Comparison of ENCODE assay signal across 1 cellular context in the genomic region with DNA sequence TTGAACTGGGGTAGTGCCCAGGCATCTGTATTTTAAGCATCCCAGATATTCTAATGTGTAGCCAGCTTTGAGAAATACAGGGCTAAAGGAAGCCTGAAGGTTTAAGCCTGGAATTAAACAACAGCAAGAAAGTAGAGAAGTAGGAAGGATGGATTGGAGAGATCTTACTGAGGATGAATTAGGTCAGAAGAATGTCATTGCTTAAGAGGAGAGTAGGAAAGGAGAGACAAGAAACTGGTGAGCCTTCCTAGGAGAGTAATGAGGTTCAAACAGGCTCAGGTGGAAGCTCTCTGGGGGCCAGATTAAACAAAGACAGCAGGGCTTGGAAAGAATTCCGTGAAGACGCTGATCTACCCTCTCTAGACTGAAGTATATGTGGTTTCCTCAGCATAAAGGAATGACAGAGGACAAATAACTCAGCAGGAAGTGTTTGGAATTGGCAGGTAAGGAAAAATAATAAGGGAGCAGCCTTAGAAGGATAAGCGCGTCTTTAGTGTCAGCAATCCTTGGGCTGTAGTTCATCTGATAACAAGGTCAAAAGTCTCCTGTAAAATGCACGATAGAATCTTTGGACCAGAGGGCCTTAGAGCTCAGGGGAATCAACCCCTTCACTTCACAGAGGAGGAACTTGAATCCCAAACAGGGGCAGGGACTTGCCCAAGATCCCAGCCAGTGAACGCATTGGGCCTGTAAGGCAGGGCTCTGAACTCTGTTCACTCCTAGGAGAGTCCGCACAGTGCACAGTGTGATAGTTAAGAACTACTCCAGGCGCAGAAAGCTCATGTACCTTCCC.
TF ChIP-seq lines count a peak whose summit lies in the region.

No MANE protein-coding gene starts in this region.

TF ChIP-seq in WTC11, 78 proteins besides CTCF, POLR2A, EP300 and RAD21:
- TF ChIP-seq, protein P1, sequence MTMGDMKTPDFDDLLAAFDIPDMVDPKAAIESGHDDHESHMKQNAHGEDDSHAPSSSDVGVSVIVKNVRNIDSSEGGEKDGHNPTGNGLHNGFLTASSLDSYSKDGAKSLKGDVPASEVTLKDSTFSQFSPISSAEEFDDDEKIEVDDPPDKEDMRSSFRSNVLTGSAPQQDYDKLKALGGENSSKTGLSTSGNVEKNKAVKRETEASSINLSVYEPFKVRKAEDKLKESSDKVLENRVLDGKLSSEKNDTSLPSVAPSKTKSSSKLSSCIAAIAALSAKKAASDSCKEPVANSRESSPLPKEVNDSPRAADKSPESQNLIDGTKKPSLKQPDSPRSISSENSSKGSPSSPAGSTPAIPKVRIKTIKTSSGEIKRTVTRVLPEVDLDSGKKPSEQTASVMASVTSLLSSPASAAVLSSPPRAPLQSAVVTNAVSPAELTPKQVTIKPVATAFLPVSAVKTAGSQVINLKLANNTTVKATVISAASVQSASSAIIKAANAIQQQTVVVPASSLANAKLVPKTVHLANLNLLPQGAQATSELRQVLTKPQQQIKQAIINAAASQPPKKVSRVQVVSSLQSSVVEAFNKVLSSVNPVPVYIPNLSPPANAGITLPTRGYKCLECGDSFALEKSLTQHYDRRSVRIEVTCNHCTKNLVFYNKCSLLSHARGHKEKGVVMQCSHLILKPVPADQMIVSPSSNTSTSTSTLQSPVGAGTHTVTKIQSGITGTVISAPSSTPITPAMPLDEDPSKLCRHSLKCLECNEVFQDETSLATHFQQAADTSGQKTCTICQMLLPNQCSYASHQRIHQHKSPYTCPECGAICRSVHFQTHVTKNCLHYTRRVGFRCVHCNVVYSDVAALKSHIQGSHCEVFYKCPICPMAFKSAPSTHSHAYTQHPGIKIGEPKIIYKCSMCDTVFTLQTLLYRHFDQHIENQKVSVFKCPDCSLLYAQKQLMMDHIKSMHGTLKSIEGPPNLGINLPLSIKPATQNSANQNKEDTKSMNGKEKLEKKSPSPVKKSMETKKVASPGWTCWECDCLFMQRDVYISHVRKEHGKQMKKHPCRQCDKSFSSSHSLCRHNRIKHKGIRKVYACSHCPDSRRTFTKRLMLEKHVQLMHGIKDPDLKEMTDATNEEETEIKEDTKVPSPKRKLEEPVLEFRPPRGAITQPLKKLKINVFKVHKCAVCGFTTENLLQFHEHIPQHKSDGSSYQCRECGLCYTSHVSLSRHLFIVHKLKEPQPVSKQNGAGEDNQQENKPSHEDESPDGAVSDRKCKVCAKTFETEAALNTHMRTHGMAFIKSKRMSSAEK (CRISPR knock-in tag; IDR thresholded peaks at IDR 0.05; ENCODE audit: borderline replicate concordance) = no peak
- TF ChIP-seq ESRRA (CRISPR knock-in tag; IDR thresholded peaks at IDR 0.05; ENCODE audit: borderline replicate concordance) (no peak), TEAD1 (CRISPR knock-in tag; IDR thresholded peaks at IDR 0.05) (no peak), SMAD3 (CRISPR knock-in tag; IDR thresholded peaks at IDR 0.05; ENCODE audit: borderline replicate concordance) (no peak)
- TF ChIP-seq, protein P2, sequence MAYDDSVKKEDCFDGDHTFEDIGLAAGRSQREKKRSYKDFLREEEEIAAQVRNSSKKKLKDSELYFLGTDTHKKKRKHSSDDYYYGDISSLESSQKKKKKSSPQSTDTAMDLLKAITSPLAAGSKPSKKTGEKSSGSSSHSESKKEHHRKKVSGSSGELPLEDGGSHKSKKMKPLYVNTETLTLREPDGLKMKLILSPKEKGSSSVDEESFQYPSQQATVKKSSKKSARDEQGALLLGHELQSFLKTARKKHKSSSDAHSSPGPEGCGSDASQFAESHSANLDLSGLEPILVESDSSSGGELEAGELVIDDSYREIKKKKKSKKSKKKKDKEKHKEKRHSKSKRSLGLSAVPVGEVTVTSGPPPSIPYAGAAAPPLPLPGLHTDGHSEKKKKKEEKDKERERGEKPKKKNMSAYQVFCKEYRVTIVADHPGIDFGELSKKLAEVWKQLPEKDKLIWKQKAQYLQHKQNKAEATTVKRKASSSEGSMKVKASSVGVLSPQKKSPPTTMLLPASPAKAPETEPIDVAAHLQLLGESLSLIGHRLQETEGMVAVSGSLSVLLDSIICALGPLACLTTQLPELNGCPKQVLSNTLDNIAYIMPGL (CRISPR knock-in tag; IDR thresholded peaks at IDR 0.05) = no peak
- TF ChIP-seq, protein P3, sequence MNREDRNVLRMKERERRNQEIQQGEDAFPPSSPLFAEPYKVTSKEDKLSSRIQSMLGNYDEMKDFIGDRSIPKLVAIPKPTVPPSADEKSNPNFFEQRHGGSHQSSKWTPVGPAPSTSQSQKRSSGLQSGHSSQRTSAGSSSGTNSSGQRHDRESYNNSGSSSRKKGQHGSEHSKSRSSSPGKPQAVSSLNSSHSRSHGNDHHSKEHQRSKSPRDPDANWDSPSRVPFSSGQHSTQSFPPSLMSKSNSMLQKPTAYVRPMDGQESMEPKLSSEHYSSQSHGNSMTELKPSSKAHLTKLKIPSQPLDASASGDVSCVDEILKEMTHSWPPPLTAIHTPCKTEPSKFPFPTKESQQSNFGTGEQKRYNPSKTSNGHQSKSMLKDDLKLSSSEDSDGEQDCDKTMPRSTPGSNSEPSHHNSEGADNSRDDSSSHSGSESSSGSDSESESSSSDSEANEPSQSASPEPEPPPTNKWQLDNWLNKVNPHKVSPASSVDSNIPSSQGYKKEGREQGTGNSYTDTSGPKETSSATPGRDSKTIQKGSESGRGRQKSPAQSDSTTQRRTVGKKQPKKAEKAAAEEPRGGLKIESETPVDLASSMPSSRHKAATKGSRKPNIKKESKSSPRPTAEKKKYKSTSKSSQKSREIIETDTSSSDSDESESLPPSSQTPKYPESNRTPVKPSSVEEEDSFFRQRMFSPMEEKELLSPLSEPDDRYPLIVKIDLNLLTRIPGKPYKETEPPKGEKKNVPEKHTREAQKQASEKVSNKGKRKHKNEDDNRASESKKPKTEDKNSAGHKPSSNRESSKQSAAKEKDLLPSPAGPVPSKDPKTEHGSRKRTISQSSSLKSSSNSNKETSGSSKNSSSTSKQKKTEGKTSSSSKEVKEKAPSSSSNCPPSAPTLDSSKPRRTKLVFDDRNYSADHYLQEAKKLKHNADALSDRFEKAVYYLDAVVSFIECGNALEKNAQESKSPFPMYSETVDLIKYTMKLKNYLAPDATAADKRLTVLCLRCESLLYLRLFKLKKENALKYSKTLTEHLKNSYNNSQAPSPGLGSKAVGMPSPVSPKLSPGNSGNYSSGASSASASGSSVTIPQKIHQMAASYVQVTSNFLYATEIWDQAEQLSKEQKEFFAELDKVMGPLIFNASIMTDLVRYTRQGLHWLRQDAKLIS (CRISPR knock-in tag; IDR thresholded peaks at IDR 0.05; ENCODE audit: borderline replicate concordance) = no peak
- TF ChIP-seq, protein P4, sequence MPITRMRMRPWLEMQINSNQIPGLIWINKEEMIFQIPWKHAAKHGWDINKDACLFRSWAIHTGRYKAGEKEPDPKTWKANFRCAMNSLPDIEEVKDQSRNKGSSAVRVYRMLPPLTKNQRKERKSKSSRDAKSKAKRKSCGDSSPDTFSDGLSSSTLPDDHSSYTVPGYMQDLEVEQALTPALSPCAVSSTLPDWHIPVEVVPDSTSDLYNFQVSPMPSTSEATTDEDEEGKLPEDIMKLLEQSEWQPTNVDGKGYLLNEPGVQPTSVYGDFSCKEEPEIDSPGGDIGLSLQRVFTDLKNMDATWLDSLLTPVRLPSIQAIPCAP (CRISPR knock-in tag; IDR thresholded peaks at IDR 0.05) = no peak
